In the genomic region with DNA sequence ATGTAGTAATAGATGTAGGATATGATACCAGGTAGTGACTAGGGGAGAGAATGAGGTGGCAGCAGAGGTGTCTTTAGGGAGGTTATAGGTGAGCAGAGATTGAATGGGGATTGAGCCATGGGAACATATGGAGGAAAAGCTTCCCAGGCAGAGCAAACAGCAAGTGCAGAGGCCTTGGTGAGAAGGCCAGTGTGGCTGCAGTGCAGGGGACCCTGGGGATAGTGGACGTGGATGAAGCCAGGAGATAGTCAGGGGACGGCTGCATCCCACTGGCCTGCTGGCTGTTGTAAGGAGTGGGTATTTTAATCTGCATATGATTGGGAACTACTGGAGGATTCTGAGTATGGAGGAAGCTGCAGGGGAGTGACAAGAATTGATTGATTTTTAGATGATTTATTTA, we compare ENCODE assay signal across 26 cellular contexts.
A peak's percentile ranks its signal among the peaks of the same experiment; 100 is the strongest.
DNase-seq lines count a peak whose midpoint lies in the region; ATAC-seq and TF ChIP-seq lines count a peak whose summit lies in the region.
"Had no signal": no experiment of that assay in that cellular context is flagged by ENCODE, and none has a peak within 500 bp of the region (broad histone marks: within the 10 kb centered on the region; RNA-seq: fewer than 3 reads in every experiment).

No MANE protein-coding gene starts in this region.

- DNase-seq in heart left ventricle, result peak in 1 of 5 donors; percentile 42
- DNase-seq in Right ventricle myocardium superior, result no peak
- DNase-seq in nephron progenitor cell, result no peak
- DNase-seq in type B pancreatic cell (ENCODE audit: extremely low spot score, unreplicated experiment), result no peak
- no peak for DNase-seq in stimulated activated naive CD4-positive, alpha-beta T cell treated with Interleukin-2 at 50 U/mL for 16 hours (lab: John Stamatoyannopoulos, UW)
- DNase-seq in esophagus muscularis mucosa (ENCODE audit: extremely low spot score), result no peak
- DNase-seq: activated CD4-positive, alpha-beta T cell treated with anti-CD3 and anti-CD28 coated beads for 4 hours; CD8-positive, alpha-beta T cell; EL; mammary epithelial cell; naive B cell; NCI-H1092; NCI-H187 treated with DMSO at 0.1 percent for 48 hours; NCI-H2171 treated with DMSO at 0.1 percent for 48 hours; NCI-H524; NK-92 treated with Interleukin-12 subunit alpha and Interleukin-12 subunit beta, amount 100 ng/mL, for 24 hours; PC-3; stimulated activated CD4-positive, alpha-beta T cell treated with anti-CD3 and anti-CD28 coated beads, Interleukin-15, amount 100 ng/mL, for 24 hours; stimulated activated naive CD4-positive, alpha-beta T cell had no signal

- TF ChIP-seq POLR2A in heart left ventricle (IDR thresholded peaks at IDR 0.05) (no peak), esophagus muscularis mucosa (IDR thresholded peaks at IDR 0.05; ENCODE audit: low read depth) (no peak)

- H3K9me3 Mint-ChIP-seq in dendritic cell treated with granulocyte-macrophage colony-stimulating factor and Interleukin-4, amounts not matched to agents 40 ng/mL and 50 ng/mL, for 4 days, result peaks cover 8% of the 10 kb centered on the region
- H3K9me3 Mint-ChIP-seq in nephron progenitor cell, result peaks cover 11% of the 10 kb centered on the region
- H3K9me3 Mint-ChIP-seq in type B pancreatic cell, result no peaks in the 10 kb centered on the region
- H3K9me3 Mint-ChIP-seq: CD8-positive, alpha-beta T cell had no signal

- H3K9me3 ChIP-seq in heart left ventricle (peaks cover 0 to 6% (median 0%) of the 10 kb centered on the region in 12 donors), esophagus muscularis mucosa (no peaks in the 10 kb centered on the region)

- H3K27me3 Mint-ChIP-seq in dendritic cell treated with granulocyte-macrophage colony-stimulating factor and Interleukin-4, amounts not matched to agents 40 ng/mL and 50 ng/mL, for 4 days, result no peaks in the 10 kb centered on the region
- no peaks in the 10 kb centered on the region for H3K27me3 Mint-ChIP-seq in nephron progenitor cell (ENCODE audit: low read depth, poor library complexity)
- H3K27me3 Mint-ChIP-seq in type B pancreatic cell, result no peaks in the 10 kb centered on the region
- H3K27me3 Mint-ChIP-seq: naive B cell had no signal

- no peak for TF ChIP-seq CTCF in heart left ventricle (IDR thresholded peaks at IDR 0.05)
- TF ChIP-seq CTCF in nephron progenitor cell (IDR thresholded peaks at IDR 0.05), result no peak
- TF ChIP-seq CTCF in type B pancreatic cell (conservative IDR thresholded peaks at IDR 0.05), result no peak
- no peak for TF ChIP-seq CTCF in esophagus muscularis mucosa (IDR thresholded peaks at IDR 0.05)

- ATAC-seq in heart left ventricle (no peak), Right ventricle myocardium superior (ENCODE audit: poor library complexity) (no peak), GM18909 (IDR thresholded peaks at IDR 0.05; ENCODE audit: poor library complexity, unreplicated experiment) (no peak)
- ATAC-seq: CD8-positive, alpha-beta T cell; GM12878; PC-3; sciatic nerve had no signal

- intact Hi-C loops in heart left ventricle (cut with DNase I) (loop anchor here in 2 of 10 donors (5.0 kb wide), 1 partner anchor 34 kb away; no protein-coding TSS in a partner anchor), Right ventricle myocardium superior (cut with DNase I) (loop anchor here (5.0 kb wide), 1 partner anchor 629 kb away; no protein-coding TSS in a partner anchor), esophagus muscularis mucosa (cut with DNase I) (loop anchor here (5.0 kb wide), 1 partner anchor 39 kb away; no protein-coding TSS in a partner anchor)
- intact Hi-C loops in dendritic cell treated with granulocyte-macrophage colony-stimulating factor and Interleukin-4, amounts not matched to agents 40 ng/mL and 50 ng/mL, for 4 days (cut with micrococcal nuclease), result loop anchor here (5.0 kb wide), 1 partner anchor 39 kb away; no protein-coding TSS in a partner anchor

- WGBS in heart left ventricle, 4 donors, result 51 to 74% (median 57%) methylated on average over 2 of the region's 2 CpGs
- 91% methylated on average over 2 of the region's 2 CpGs for WGBS in esophagus muscularis mucosa

- no peaks in the 10 kb centered on the region for H3K27me3 ChIP-seq in heart left ventricle
- H3K27me3 ChIP-seq in esophagus muscularis mucosa, result no peaks in the 10 kb centered on the region

- peaks cover 13 to 87% (median 69%) of the 10 kb centered on the region in 12 donors for H3K4me1 ChIP-seq in heart left ventricle
- peaks cover 69 to 75% (median 74%) of the 10 kb centered on the region in 4 donors for H3K4me1 ChIP-seq in esophagus muscularis mucosa

- H3K27ac Mint-ChIP-seq in dendritic cell treated with granulocyte-macrophage colony-stimulating factor and Interleukin-4, amounts not matched to agents 40 ng/mL and 50 ng/mL, for 4 days, result peak overlapping the region; percentile 20
- peak overlapping the region; percentile 47 for H3K27ac Mint-ChIP-seq in nephron progenitor cell
- H3K27ac Mint-ChIP-seq in type B pancreatic cell, result peak overlapping the region; percentile 19
- H3K27ac Mint-ChIP-seq: CD8-positive, alpha-beta T cell; T-helper 2 cell treated with Interferon-gamma antibody and Interleukin-4, amounts not matched to agents 5 μg/mL and 100 μg/mL, for 36 hours had no signal

- H3K36me3 ChIP-seq in heart left ventricle (peaks cover 0 to under 1% (median 0%) of the 10 kb centered on the region in 9 donors), esophagus muscularis mucosa (no peaks in the 10 kb centered on the region)

- H3K27ac ChIP-seq in heart left ventricle, result peak overlapping the region in 9 of 12 donors; percentile 2 to 87 (median 34)
- H3K27ac ChIP-seq in esophagus muscularis mucosa (replicated peaks in 1 of 4), result peak overlapping the region in 2 of 4 donors; percentile 17 to 27
- H3K27ac ChIP-seq: epithelial cell of prostate, parathyroid adenoma had no signal

- TF ChIP-seq EP300 in esophagus muscularis mucosa (IDR thresholded peaks at IDR 0.05), result no peak

- H3K4me3 ChIP-seq in heart left ventricle (no peak overlapping the region), esophagus muscularis mucosa (no peak overlapping the region)
- H3K4me3 ChIP-seq: GM12878 had no signal

- H3K36me3 Mint-ChIP-seq in dendritic cell treated with granulocyte-macrophage colony-stimulating factor and Interleukin-4, amounts not matched to agents 40 ng/mL and 50 ng/mL, for 4 days (ENCODE audit: low read depth), result peaks cover 13% of the 10 kb centered on the region
- H3K36me3 Mint-ChIP-seq in nephron progenitor cell (ENCODE audit: low read depth) (peaks cover 16% of the 10 kb centered on the region), type B pancreatic cell (peaks cover 9% of the 10 kb centered on the region)

- H3K4me3 Mint-ChIP-seq in dendritic cell treated with granulocyte-macrophage colony-stimulating factor and Interleukin-4, amounts not matched to agents 40 ng/mL and 50 ng/mL, for 4 days, result no peak overlapping the region
- H3K4me3 Mint-ChIP-seq in nephron progenitor cell, result no peak overlapping the region
- no peak overlapping the region for H3K4me3 Mint-ChIP-seq in type B pancreatic cell
- H3K4me3 Mint-ChIP-seq: CD8-positive, alpha-beta T cell; T-helper 2 cell treated with Interferon-gamma antibody and Interleukin-4, amounts not matched to agents 5 μg/mL and 100 μg/mL, for 36 hours had no signal

- peaks cover 67% of the 10 kb centered on the region for H3K4me1 Mint-ChIP-seq in dendritic cell treated with granulocyte-macrophage colony-stimulating factor and Interleukin-4, amounts not matched to agents 40 ng/mL and 50 ng/mL, for 4 days (ENCODE audit: low read depth)
- H3K4me1 Mint-ChIP-seq in nephron progenitor cell (peaks cover 69% of the 10 kb centered on the region), type B pancreatic cell (ENCODE audit: unreplicated experiment) (peaks cover 45% of the 10 kb centered on the region)
